Comparison of ENCODE assay signal across 32 cellular contexts in the genomic region with DNA sequence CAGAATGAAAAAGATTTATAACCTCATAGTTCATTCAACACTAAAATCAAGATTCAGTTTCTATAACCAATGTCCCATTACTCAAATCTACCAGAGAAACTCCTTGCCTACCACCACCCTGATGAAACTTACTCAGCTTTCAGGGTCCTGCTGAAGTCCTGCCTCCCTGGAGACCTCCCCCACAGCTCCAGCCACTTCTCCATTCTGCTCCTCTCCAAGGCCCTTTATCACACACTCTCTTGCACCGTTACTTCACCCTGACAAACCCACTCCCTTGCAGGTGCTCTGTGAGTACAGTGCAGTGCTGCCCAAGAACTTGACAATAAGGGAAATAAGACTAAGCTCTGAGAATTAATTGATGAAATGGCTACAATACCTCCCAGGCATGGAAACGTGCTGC.
"Had no signal": no experiment of that assay in that cellular context is flagged by ENCODE, and none has a peak within 500 bp of the region (broad histone marks: within the 10 kb centered on the region; RNA-seq: fewer than 3 reads in every experiment).

No MANE protein-coding gene starts in this region.

- H3K27me3 Mint-ChIP-seq: activated B cell treated with CpG ODN at 0.5 μM for 24 hours had no signal

- DNase-seq: activated B cell treated with CpG ODN at 0.5 μM for 24 hours; activated CD4-positive, alpha-beta memory T cell treated with anti-CD3 and anti-CD28 coated beads, Interleukin-2, amount 10 ng/mL, durations not matched to agents 7 days and 5 days; activated CD4-positive, alpha-beta T cell treated with anti-CD3 and anti-CD28 coated beads for 4 hours; activated CD4-positive, CD25-positive, alpha-beta regulatory T cell treated with anti-CD3 and anti-CD28 coated beads, Interleukin-2, amount 50 U/mL, for 72 hours; activated CD8-positive, alpha-beta memory T cell treated with anti-CD3 and anti-CD28 coated beads for 24 hours; activated CD8-positive, alpha-beta memory T cell treated with anti-CD3 and anti-CD28 coated beads, Interleukin-2, amount 10 ng/mL, durations not matched to agents 7 days and 5 days; activated CD8-positive, alpha-beta memory T cell treated with anti-CD3 and anti-CD28 coated beads, Interleukin-2, amount 50 U/mL, for 48 hours; activated gamma-delta T cell treated with Interleukin-2 at 50 U/mL for 16 hours; activated naive CD4-positive, alpha-beta T cell treated with anti-CD3 and anti-CD28 coated beads for 36 hours; activated T-cell treated with anti-CD3 and anti-CD28 coated beads, Interleukin-2, amount 50 U/mL, for 1 hour; adrenal gland; caudate nucleus; cerebellar nuclear complex; KG1; NCI-H1105; NCI-H1417 treated with DMSO at 0.1 percent for 48 hours; NCI-H187 treated with DMSO at 0.1 percent for 48 hours; NCI-H2081; NCI-H2171 treated with DMSO at 0.1 percent for 48 hours; NCI-H2227 treated with DMSO at 0.1 percent for 48 hours; NCI-H446; NCI-H510A treated with DMSO at 0.1 percent for 48 hours; NK-92 treated with Interleukin-12 subunit alpha and Interleukin-12 subunit beta, amount 100 ng/mL, for 24 hours; SHP77; SJCRH30 had no signal

- H3K27ac ChIP-seq: adrenal gland, SJCRH30, SK-N-MC had no signal

- H3K4me3 Mint-ChIP-seq: activated B cell treated with CpG ODN at 0.5 μM for 24 hours; activated CD4-positive, alpha-beta memory T cell treated with anti-CD3 and anti-CD28 coated beads, Interleukin-2, amount 10 ng/mL, durations not matched to agents 7 days and 5 days; activated CD8-positive, alpha-beta memory T cell treated with anti-CD3 and anti-CD28 coated beads, Interleukin-2, amount 10 ng/mL, durations not matched to agents 7 days and 5 days; activated naive CD4-positive, alpha-beta T cell treated with anti-CD3 and anti-CD28 coated beads for 36 hours; brain; T-helper 1 cell treated with Interleukin-12 subunit alpha and Interleukin-12 subunit beta and Interleukin-4 antibody, amounts not matched to agents 30 μg/mL and 1 μg/mL, for 36 hours; T-helper 2 cell treated with Interferon-gamma antibody and Interleukin-4, amounts not matched to agents 5 μg/mL and 100 μg/mL, for 36 hours had no signal

- ATAC-seq: activated CD8-positive, alpha-beta memory T cell treated with anti-CD3 and anti-CD28 coated beads, Interleukin-2, amount 10 ng/mL, durations not matched to agents 7 days and 5 days had no signal

- H3K9me3 ChIP-seq: adrenal gland, MG63, SJCRH30 had no signal

- H3K27ac Mint-ChIP-seq: activated B cell treated with CpG ODN at 0.5 μM for 24 hours; activated CD4-positive, alpha-beta memory T cell treated with anti-CD3 and anti-CD28 coated beads, Interleukin-2, amount 10 ng/mL, durations not matched to agents 7 days and 5 days; activated CD8-positive, alpha-beta memory T cell treated with anti-CD3 and anti-CD28 coated beads, Interleukin-2, amount 10 ng/mL, durations not matched to agents 7 days and 5 days; activated naive CD4-positive, alpha-beta T cell treated with anti-CD3 and anti-CD28 coated beads for 36 hours; activated naive CD4-positive, alpha-beta T cell treated with anti-CD3 and anti-CD28 coated beads, Interleukin-2, amount 50 U/mL, for 72 hours; T-helper 1 cell treated with Interleukin-12 subunit alpha and Interleukin-12 subunit beta and Interleukin-4 antibody, amounts not matched to agents 30 μg/mL and 1 μg/mL, for 36 hours; T-helper 2 cell treated with Interferon-gamma antibody and Interleukin-4, amounts not matched to agents 5 μg/mL and 100 μg/mL, for 36 hours had no signal

- H3K9me3 Mint-ChIP-seq: activated B cell treated with CpG ODN at 0.5 μM for 24 hours; activated CD4-positive, alpha-beta memory T cell treated with anti-CD3 and anti-CD28 coated beads, Interleukin-2, amount 10 ng/mL, durations not matched to agents 7 days and 5 days; activated naive CD4-positive, alpha-beta T cell treated with anti-CD3 and anti-CD28 coated beads for 36 hours had no signal

- FAIRE-seq: bronchial epithelial cell had no signal

- H3K4me3 ChIP-seq: adrenal gland, MG63, SJCRH30, SK-N-MC had no signal

- H3K4me1 ChIP-seq: adrenal gland, SJCRH30 had no signal

- H3K27me3 ChIP-seq: adrenal gland, MG63, SJCRH30 had no signal

- H3K36me3 ChIP-seq: adrenal gland, SJCRH30 had no signal

- H3K4me1 Mint-ChIP-seq: activated B cell treated with CpG ODN at 0.5 μM for 24 hours; activated CD4-positive, alpha-beta memory T cell treated with anti-CD3 and anti-CD28 coated beads, Interleukin-2, amount 10 ng/mL, durations not matched to agents 7 days and 5 days; activated CD8-positive, alpha-beta memory T cell treated with anti-CD3 and anti-CD28 coated beads, Interleukin-2, amount 10 ng/mL, durations not matched to agents 7 days and 5 days had no signal

- H3K36me3 Mint-ChIP-seq: activated naive CD4-positive, alpha-beta T cell treated with anti-CD3 and anti-CD28 coated beads, Interleukin-2, amount 50 U/mL, for 72 hours had no signal
